In the genomic region with DNA sequence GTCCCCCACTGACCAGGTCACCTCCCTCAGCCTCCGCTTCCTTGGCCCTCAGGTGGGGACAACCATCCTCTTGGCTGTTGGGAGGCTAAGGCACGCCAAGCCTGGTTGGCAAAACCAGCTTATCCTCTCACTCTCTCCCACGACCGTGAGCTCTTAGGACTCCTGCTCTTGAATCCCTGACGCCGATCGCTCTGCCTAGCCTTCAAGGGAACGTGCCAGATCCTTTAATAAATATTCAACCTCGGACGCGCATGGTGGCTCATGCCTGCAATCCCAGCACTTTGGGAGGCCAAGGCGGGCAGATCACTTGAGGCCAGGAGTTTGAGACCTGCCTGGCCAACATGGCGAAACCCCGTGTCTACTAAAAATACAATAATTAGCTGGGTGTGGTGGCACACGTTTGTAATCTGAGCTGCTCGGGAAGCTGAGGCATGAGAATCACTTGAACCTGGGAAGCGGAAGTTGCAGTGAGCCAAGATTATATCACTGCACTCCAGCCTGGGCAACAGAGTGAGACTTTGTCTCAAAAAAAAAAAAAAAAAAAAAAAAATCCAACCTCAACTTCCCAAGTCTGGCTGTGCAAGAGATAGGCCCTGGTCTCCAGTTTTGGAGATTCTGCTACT, we compare ENCODE assay signal across 8 cellular contexts. TPM values are rescaled to one million over a fixed set of nuclear protein-coding genes. Genes with fewer than 3 reads are reported as not detected.
A peak's percentile ranks its signal among the peaks of the same experiment; 100 is the strongest.
DNase-seq lines count a peak whose midpoint lies in the region; ATAC-seq, FAIRE-seq and TF ChIP-seq lines count a peak whose summit lies in the region.
"Not testable (repeated sequence)": the region's sequence is repeated elsewhere in the genome, so short reads cannot be mapped to it uniquely, and the experiment has no call there.

No MANE protein-coding gene starts in this region.

- DNase-seq in HFFc6; ascending aorta (ENCODE audit: low spot score in 2 of 2); endodermal cell; osteocyte (ENCODE audit: extremely low spot score, unreplicated experiment); stimulated activated effector memory CD8-positive, alpha-beta T cell treated with anti-CD3 and anti-CD28 coated beads, Interleukin-12 subunit alpha, Interleukin-12 subunit beta, amount 100 ng/mL, for 72 hours (ENCODE audit: low spot score in 2 of 2): not testable (repeated sequence)
- DNase-seq in RCC 7860 (ENCODE audit: low spot score) (peak; percentile 41), kidney tubule cell (ENCODE audit: low spot score) (peak; percentile 77)

- not testable (repeated sequence) for H3K4me3 Mint-ChIP-seq in HFFc6; endodermal cell; osteocyte (ENCODE audit: unreplicated experiment); stimulated activated effector memory CD8-positive, alpha-beta T cell treated with anti-CD3 and anti-CD28 coated beads, Interleukin-12 subunit alpha, Interleukin-12 subunit beta, amount 100 ng/mL, for 72 hours

- H3K4me3 ChIP-seq in BLaER1 treated with 17β-estradiol and CSF1 and Interleukin-3, amounts not matched to agents 10 nM and 100 nM; ascending aorta; endodermal cell (ENCODE audit: low read length): not testable (repeated sequence)

- H3K9me3 Mint-ChIP-seq in HFFc6; endodermal cell; osteocyte (ENCODE audit: unreplicated experiment); stimulated activated effector memory CD8-positive, alpha-beta T cell treated with anti-CD3 and anti-CD28 coated beads, Interleukin-12 subunit alpha, Interleukin-12 subunit beta, amount 100 ng/mL, for 72 hours: not testable (repeated sequence)

- H4K20me1 ChIP-seq in BLaER1 treated with 17β-estradiol and CSF1 and Interleukin-3, amounts not matched to agents 10 nM and 100 nM, result peaks cover 30 to 100% (median 91%) of the 10 kb centered on the region in 11 experiments; a peak in 20 of 22 replicates

- H3K27ac ChIP-seq in BLaER1 treated with 17β-estradiol and CSF1 and Interleukin-3, amounts not matched to agents 10 nM and 100 nM; endodermal cell (ENCODE audit: low read depth, low read length): not testable (repeated sequence)
- peak overlapping the region; percentile 63 to 93 for H3K27ac ChIP-seq in ascending aorta

- WGBS in endodermal cell (ENCODE audit: insufficient coverage in 1 of 2, insufficient read length in 1 of 2), 2 experiments, result 92 to 96% methylated on average over 14 to 17 of the region's 17 CpGs

- not testable (repeated sequence) for ATAC-seq in stimulated activated effector memory CD8-positive, alpha-beta T cell treated with anti-CD3 and anti-CD28 coated beads, Interleukin-12 subunit alpha, Interleukin-12 subunit beta, amount 100 ng/mL, for 72 hours

- peaks cover 19 to 30% (median 21%) of the 10 kb centered on the region in 10 experiments for H3K4me1 ChIP-seq in BLaER1 treated with 17β-estradiol and CSF1 and Interleukin-3, amounts not matched to agents 10 nM and 100 nM
- peaks cover 8 to 51% of the 10 kb centered on the region in 2 donors for H3K4me1 ChIP-seq in ascending aorta
- H3K4me1 ChIP-seq in endodermal cell (ENCODE audit: control insufficient read depth, insufficient read depth, low read length), result not testable (repeated sequence)

- H3K27me3 Mint-ChIP-seq in HFFc6 (ENCODE audit: insufficient read depth); endodermal cell (ENCODE audit: insufficient read depth); osteocyte (ENCODE audit: unreplicated experiment): not testable (repeated sequence)

- peak overlapping the region in 9 of 11 experiments; percentile 49 to 71 (median 69); a peak in 14 of 22 replicates for H3K4me2 ChIP-seq in BLaER1 treated with 17β-estradiol and CSF1 and Interleukin-3, amounts not matched to agents 10 nM and 100 nM

- not testable (repeated sequence) for H3K36me3 Mint-ChIP-seq in HFFc6 (ENCODE audit: low read depth); endodermal cell (ENCODE audit: low read depth); osteocyte (ENCODE audit: unreplicated experiment); stimulated activated effector memory CD8-positive, alpha-beta T cell treated with anti-CD3 and anti-CD28 coated beads, Interleukin-12 subunit alpha, Interleukin-12 subunit beta, amount 100 ng/mL, for 72 hours

- intact Hi-C loops in ascending aorta (cut with DNase I), result not testable (repeated sequence)

- FAIRE-seq in RCC 7860 (lab: Jason Lieb, UNC), result peak; percentile 23

- not testable (repeated sequence) for H3K27me3 ChIP-seq in BLaER1 treated with 17β-estradiol and CSF1 and Interleukin-3, amounts not matched to agents 10 nM and 100 nM; ascending aorta; endodermal cell (ENCODE audit: control insufficient read depth, insufficient read depth, low read length, poor library complexity, severe bottlenecking)

- not testable (repeated sequence) for TF ChIP-seq CTCF in HFFc6 (IDR thresholded peaks at IDR 0.05); ascending aorta (IDR thresholded peaks at IDR 0.05); endodermal cell (conservative IDR thresholded peaks at IDR 0.05); osteocyte (IDR thresholded peaks at IDR 0.05)

- peaks cover 82% of the 10 kb centered on the region for H3K4me1 Mint-ChIP-seq in HFFc6 (ENCODE audit: low read depth)
- H3K4me1 Mint-ChIP-seq in endodermal cell, result not testable (repeated sequence)
- peaks cover 43% of the 10 kb centered on the region for H3K4me1 Mint-ChIP-seq in osteocyte (ENCODE audit: unreplicated experiment)
- peaks cover 52% of the 10 kb centered on the region for H3K4me1 Mint-ChIP-seq in stimulated activated effector memory CD8-positive, alpha-beta T cell treated with anti-CD3 and anti-CD28 coated beads, Interleukin-12 subunit alpha, Interleukin-12 subunit beta, amount 100 ng/mL, for 72 hours

- peak overlapping the region in 1 of 11 experiments; percentile 4; a peak in 1 of 22 replicates for H3K9ac ChIP-seq in BLaER1 treated with 17β-estradiol and CSF1 and Interleukin-3, amounts not matched to agents 10 nM and 100 nM
- not testable (repeated sequence) for H3K9ac ChIP-seq in endodermal cell (ENCODE audit: extremely low read depth, low read length, poor library complexity, severe bottlenecking)

- H3K9me3 ChIP-seq in BLaER1 treated with 17β-estradiol and CSF1 and Interleukin-3, amounts not matched to agents 10 nM and 100 nM (replicated peaks in 1 of 11); ascending aorta; endodermal cell (ENCODE audit: control insufficient read depth, low read length): not testable (repeated sequence)

- peaks cover 0 to 13% (median 5%) of the 10 kb centered on the region in 11 experiments; a peak in 13 of 22 replicates for H3K36me3 ChIP-seq in BLaER1 treated with 17β-estradiol and CSF1 and Interleukin-3, amounts not matched to agents 10 nM and 100 nM
- H3K36me3 ChIP-seq in ascending aorta; endodermal cell (ENCODE audit: control insufficient read depth, insufficient read depth, low read length): not testable (repeated sequence)

- H3K27ac Mint-ChIP-seq in HFFc6 (peak overlapping the region; percentile 96), endodermal cell (peak overlapping the region; percentile 71), osteocyte (ENCODE audit: unreplicated experiment) (peak overlapping the region; percentile 14)
- H3K27ac Mint-ChIP-seq in stimulated activated effector memory CD8-positive, alpha-beta T cell treated with anti-CD3 and anti-CD28 coated beads, Interleukin-12 subunit alpha, Interleukin-12 subunit beta, amount 100 ng/mL, for 72 hours, result peak overlapping the region; percentile 83

RNA-seq across cellular contexts. Expression of gene RAB11FIP5, which starts 19.0 kb away (rescaled TPM):
- total RNA-seq in HFFc6 (2021; fragmentation: NEBNext Ultra II Directional; extraction: Animal tissue kit (Norgen Biotek cat#: 25700)), result 10 to 100 TPM; 76.7 to 92.0 (median 83.6) TPM
- total RNA-seq in ascending aorta (95.3 TPM), endodermal cell (10 to 100 TPM; 12.1 to 17.3 TPM), osteocyte (30.8 and 35.5 TPM in 2 replicates)
- 6.5 TPM for polyA plus RNA-seq in endodermal cell (2013, experiment 1 of 2)
- 5.5 TPM for polyA plus RNA-seq in endodermal cell (2013, experiment 2 of 2)

RNA-seq across cellular contexts. Expression of gene SFXN5, which starts 22.2 kb away (rescaled TPM):
- 10 to 100 TPM; 10.2 to 17.0 (median 14.7) TPM for total RNA-seq in HFFc6 (2021; fragmentation: NEBNext Ultra II Directional; extraction: Animal tissue kit (Norgen Biotek cat#: 25700))
- total RNA-seq in ascending aorta (9.3 TPM), endodermal cell (10 to 100 TPM; 30.7 to 32.8 TPM), osteocyte (9.8 and 12.7 TPM in 2 replicates)
- 10.0 TPM for polyA plus RNA-seq in endodermal cell (2013, experiment 1 of 2)
- polyA plus RNA-seq in endodermal cell (2013, experiment 2 of 2), result 13.1 TPM

Comparison
In these comparisons a context has a peak if more than half of its experiments do, and no peak if none do; other contexts are left out.
1. H3K27ac Mint-ChIP-seq: peak in every context shown above with its lines; median percentile 96 in HFFc6; 83 in stimulated activated effector memory CD8-positive, alpha-beta T cell treated with anti-CD3 and anti-CD28 coated beads, Interleukin-12 subunit alpha, Interleukin-12 subunit beta, amount 100 ng/mL, for 72 hours; 71 in endodermal cell; 14 in osteocyte.